Comparison of ENCODE assay signal across 8 cellular contexts in genomic region chr13:43023244-43023931, GRCh38. TPM values are rescaled to one million over a fixed set of nuclear protein-coding genes. Genes with fewer than 3 reads are reported as not detected.
DNase-seq lines count a peak whose midpoint lies in the region; ATAC-seq and TF ChIP-seq lines count a peak whose summit lies in the region.

DNAJC15 (plus strand) TSS chr13:43023586; CDS start chr13:43023627, 41 bp downstream.

- DNase-seq in GM13976 (ENCODE audit: low spot score) (peak; percentile 84), NCI-H510A (lab: John Stamatoyannopoulos, UW) (peak; percentile 23), mesendoderm (peak; percentile 84), NCI-H146 treated with DMSO at 0.1 percent for 48 hours (lab: John Stamatoyannopoulos, UW; ENCODE audit: unreplicated experiment) (no peak)
- peak; percentile 53 to 58 (median 55) for DNase-seq in activated CD8-positive, alpha-beta memory T cell treated with anti-CD3 and anti-CD28 coated beads for 48 hours (ENCODE audit: low read depth in 2 of 3, low spot score in 2 of 3)
- peak; percentile 65 for DNase-seq in stimulated activated CD8-positive, alpha-beta memory T cell treated with anti-CD3 and anti-CD28 coated beads, Interleukin-12 subunit alpha, Interleukin-12 subunit beta, amount 100 ng/mL, for 4 hours (ENCODE audit: low read depth)

- no peak within 1 kb of the TSS for H4K8ac ChIP-seq in mesendoderm (ENCODE audit: low read depth, low read length)

- no peak within 1 kb of the TSS for H3K23ac ChIP-seq in mesendoderm (ENCODE audit: low read length)

- H3K56ac ChIP-seq in mesendoderm (ENCODE audit: low read length): peak within 1 kb of the TSS; percentile 78

- peak within 1 kb of the TSS; percentile 95 for H3K4me3 ChIP-seq in endocrine pancreas (ENCODE audit: control insufficient read depth, insufficient read depth, low read length)
- H3K4me3 ChIP-seq in mesendoderm (ENCODE audit: low read length): peak within 1 kb of the TSS; percentile 57

- WGBS in mesendoderm (ENCODE audit: extremely low coverage, insufficient coverage, low lambda C conversion rate): no CpG with 5 or more reads among the region's 50 CpGs

- H3K27ac ChIP-seq in mesendoderm (ENCODE audit: low read depth, low read length): no peak within 1 kb of the TSS

- H3K4ac ChIP-seq in mesendoderm (ENCODE audit: low read depth, low read length): no peak within 1 kb of the TSS

- H3K36me3 ChIP-seq in endocrine pancreas (ENCODE audit: control insufficient read depth, insufficient read depth, low read length): no peaks in the 10 kb centered on the region
- no peaks in the 10 kb centered on the region for H3K36me3 ChIP-seq in mesendoderm (ENCODE audit: control insufficient read depth, insufficient read depth, low read length)

- peak within 1 kb of the TSS; percentile 24 for H3K4me2 ChIP-seq in mesendoderm (ENCODE audit: low read length)

- H2BK120ac ChIP-seq in mesendoderm (ENCODE audit: low read depth, low read length): no peak within 1 kb of the TSS

- in situ Hi-C loops in GM13976 (cut with MboI; ENCODE audit: low sequenced_read_pairs, unreplicated experiment): no loop called here

- no peaks in the 10 kb centered on the region for H3K79me1 ChIP-seq in mesendoderm (ENCODE audit: low read length)

- no peak within 1 kb of the TSS for H4K5ac ChIP-seq in mesendoderm (ENCODE audit: low read length)

- no peak within 1 kb of the TSS for H2BK5ac ChIP-seq in mesendoderm (ENCODE audit: low read length)

- H3K9me3 ChIP-seq in endocrine pancreas (ENCODE audit: control insufficient read depth, low read length): no peaks in the 10 kb centered on the region

- no peak within 1 kb of the TSS for H2AK5ac ChIP-seq in mesendoderm (ENCODE audit: low read length)

- H3K4me1 ChIP-seq in endocrine pancreas (ENCODE audit: control insufficient read depth, insufficient read depth, low read length): no peaks in the 10 kb centered on the region
- no peaks in the 10 kb centered on the region for H3K4me1 ChIP-seq in mesendoderm (ENCODE audit: control insufficient read depth, low read depth, low read length)

- H3K9ac ChIP-seq in endocrine pancreas (ENCODE audit: control insufficient read depth, insufficient read depth, low read length) (peak within 1 kb of the TSS; percentile 94), mesendoderm (ENCODE audit: low read length) (peak within 1 kb of the TSS; percentile 65)

- H2BK15ac ChIP-seq in mesendoderm (replicated peaks; ENCODE audit: low read depth): no peak within 1 kb of the TSS

- no peaks in the 10 kb centered on the region for H3K79me2 ChIP-seq in mesendoderm (ENCODE audit: control insufficient read depth, insufficient read depth, low read length)

- peak; percentile 82 for ATAC-seq in HG02763 (IDR thresholded peaks at IDR 0.05; ENCODE audit: unreplicated experiment)

- TF ChIP-seq CTCF in GM13976 (IDR thresholded peaks at IDR 0.05; ENCODE audit: borderline replicate concordance, control extremely low read depth, extremely low read depth, insufficient read depth, missing control alignments): peak; percentile 26

- H3K27me3 ChIP-seq in endocrine pancreas (ENCODE audit: control insufficient read depth, insufficient read depth, low read length) (no peaks in the 10 kb centered on the region), mesendoderm (ENCODE audit: insufficient read depth, low read length, poor library complexity) (no peaks in the 10 kb centered on the region)

- H3K18ac ChIP-seq in mesendoderm (ENCODE audit: low read length): peak within 1 kb of the TSS; percentile 15

RNA-seq across cellular contexts. Expression of gene DNAJC15, which starts in this region (rescaled TPM):
- 3.6 TPM for polyA plus RNA-seq in mesendoderm (2013, experiment 1 of 2)
- 3.7 TPM for polyA plus RNA-seq in mesendoderm (2013, experiment 2 of 2)
